Comparison of ENCODE assay signal across 2 cellular contexts in the genomic region with DNA sequence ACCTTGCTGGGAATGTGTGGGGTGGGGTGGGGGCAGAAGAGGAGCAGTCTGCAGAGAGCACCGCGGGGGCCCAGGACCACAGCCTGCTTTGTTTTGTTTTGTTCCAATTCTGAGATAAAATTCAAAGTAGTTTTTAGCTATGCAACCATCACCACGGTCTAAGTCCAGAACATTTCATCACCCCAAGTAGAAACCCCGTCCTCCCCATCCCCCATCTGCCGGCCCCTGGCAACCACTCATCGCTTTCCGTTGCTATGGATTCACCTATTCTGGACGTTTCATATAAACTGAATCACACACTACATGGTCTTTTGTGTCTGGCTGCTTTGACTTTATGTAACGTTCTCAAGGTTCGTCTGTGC.
TF ChIP-seq lines count a peak whose summit lies in the region.

No MANE protein-coding gene starts in this region.

TF ChIP-seq in liver, 16 proteins besides CTCF, POLR2A, EP300 and RAD21:
- TF ChIP-seq HNF4A (conservative IDR thresholded peaks at IDR 0.05) (peak; percentile 45 to 67), REST (IDR thresholded peaks at IDR 0.05) (no peak)

TF ChIP-seq in HepG2, 621 proteins besides CTCF, POLR2A, EP300 and RAD21:
- TF ChIP-seq IKZF1 (IDR thresholded peaks at IDR 0.05) (no peak), MXD4 (CRISPR knock-in tag; IDR thresholded peaks at IDR 0.05) (no peak), TOPORS (CRISPR knock-in tag; IDR thresholded peaks at IDR 0.05) (no peak), WIZ (CRISPR knock-in tag; IDR thresholded peaks at IDR 0.05) (no peak), MTA1 (CRISPR knock-in tag; IDR thresholded peaks at IDR 0.05; ENCODE audit: borderline replicate concordance) (no peak), ZNF646 (CRISPR knock-in tag; IDR thresholded peaks at IDR 0.05) (no peak), ZNF225 (CRISPR knock-in tag; IDR thresholded peaks at IDR 0.05) (no peak), FOXC1 (CRISPR knock-in tag; IDR thresholded peaks at IDR 0.05; ENCODE audit: borderline replicate concordance) (no peak), PHF8 (CRISPR knock-in tag; IDR thresholded peaks at IDR 0.05) (no peak), SMAD9 (CRISPR knock-in tag; IDR thresholded peaks at IDR 0.05) (no peak), HINFP (CRISPR knock-in tag; IDR thresholded peaks at IDR 0.05; ENCODE audit: low read depth) (no peak), TCF12 (IDR thresholded peaks at IDR 0.05) (no peak), TCF12 (CRISPR knock-in tag; IDR thresholded peaks at IDR 0.05) (no peak), CC2D1A (CRISPR knock-in tag; IDR thresholded peaks at IDR 0.05) (no peak), POGK (CRISPR knock-in tag; conservative IDR thresholded peaks at IDR 0.05) (no peak)
- TF ChIP-seq, protein P1, sequence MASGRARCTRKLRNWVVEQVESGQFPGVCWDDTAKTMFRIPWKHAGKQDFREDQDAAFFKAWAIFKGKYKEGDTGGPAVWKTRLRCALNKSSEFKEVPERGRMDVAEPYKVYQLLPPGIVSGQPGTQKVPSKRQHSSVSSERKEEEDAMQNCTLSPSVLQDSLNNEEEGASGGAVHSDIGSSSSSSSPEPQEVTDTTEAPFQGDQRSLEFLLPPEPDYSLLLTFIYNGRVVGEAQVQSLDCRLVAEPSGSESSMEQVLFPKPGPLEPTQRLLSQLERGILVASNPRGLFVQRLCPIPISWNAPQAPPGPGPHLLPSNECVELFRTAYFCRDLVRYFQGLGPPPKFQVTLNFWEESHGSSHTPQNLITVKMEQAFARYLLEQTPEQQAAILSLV (CRISPR knock-in tag; IDR thresholded peaks at IDR 0.05; ENCODE audit: borderline replicate concordance), result no peak
- TF ChIP-seq, protein P2, sequence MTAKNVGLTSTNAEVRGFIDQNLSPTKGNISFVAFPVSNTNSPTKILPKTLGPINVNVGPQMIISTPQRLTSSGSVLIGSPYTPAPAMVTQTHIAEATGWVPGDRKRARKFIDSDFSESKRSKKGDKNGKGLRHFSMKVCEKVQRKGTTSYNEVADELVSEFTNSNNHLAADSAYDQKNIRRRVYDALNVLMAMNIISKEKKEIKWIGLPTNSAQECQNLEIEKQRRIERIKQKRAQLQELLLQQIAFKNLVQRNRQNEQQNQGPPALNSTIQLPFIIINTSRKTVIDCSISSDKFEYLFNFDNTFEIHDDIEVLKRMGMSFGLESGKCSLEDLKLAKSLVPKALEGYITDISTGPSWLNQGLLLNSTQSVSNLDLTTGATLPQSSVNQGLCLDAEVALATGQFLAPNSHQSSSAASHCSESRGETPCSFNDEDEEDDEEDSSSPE (CRISPR knock-in tag; IDR thresholded peaks at IDR 0.05), result no peak
- TF ChIP-seq, protein P3, sequence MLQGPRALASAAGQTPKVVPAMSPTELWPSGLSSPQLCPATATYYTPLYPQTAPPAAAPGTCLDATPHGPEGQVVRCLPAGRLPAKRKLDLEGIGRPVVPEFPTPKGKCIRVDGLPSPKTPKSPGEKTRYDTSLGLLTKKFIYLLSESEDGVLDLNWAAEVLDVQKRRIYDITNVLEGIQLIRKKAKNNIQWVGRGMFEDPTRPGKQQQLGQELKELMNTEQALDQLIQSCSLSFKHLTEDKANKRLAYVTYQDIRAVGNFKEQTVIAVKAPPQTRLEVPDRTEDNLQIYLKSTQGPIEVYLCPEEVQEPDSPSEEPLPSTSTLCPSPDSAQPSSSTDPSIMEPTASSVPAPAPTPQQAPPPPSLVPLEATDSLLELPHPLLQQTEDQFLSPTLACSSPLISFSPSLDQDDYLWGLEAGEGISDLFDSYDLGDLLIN (CRISPR knock-in tag; IDR thresholded peaks at IDR 0.05; ENCODE audit: borderline replicate concordance), result no peak
- TF ChIP-seq, protein P4, sequence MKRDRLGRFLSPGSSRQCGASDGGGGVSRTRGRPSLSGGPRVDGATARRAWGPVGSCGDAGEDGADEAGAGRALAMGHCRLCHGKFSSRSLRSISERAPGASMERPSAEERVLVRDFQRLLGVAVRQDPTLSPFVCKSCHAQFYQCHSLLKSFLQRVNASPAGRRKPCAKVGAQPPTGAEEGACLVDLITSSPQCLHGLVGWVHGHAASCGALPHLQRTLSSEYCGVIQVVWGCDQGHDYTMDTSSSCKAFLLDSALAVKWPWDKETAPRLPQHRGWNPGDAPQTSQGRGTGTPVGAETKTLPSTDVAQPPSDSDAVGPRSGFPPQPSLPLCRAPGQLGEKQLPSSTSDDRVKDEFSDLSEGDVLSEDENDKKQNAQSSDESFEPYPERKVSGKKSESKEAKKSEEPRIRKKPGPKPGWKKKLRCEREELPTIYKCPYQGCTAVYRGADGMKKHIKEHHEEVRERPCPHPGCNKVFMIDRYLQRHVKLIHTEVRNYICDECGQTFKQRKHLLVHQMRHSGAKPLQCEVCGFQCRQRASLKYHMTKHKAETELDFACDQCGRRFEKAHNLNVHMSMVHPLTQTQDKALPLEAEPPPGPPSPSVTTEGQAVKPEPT (CRISPR knock-in tag; IDR thresholded peaks at IDR 0.05; ENCODE audit: low read depth), result no peak
- TF ChIP-seq, protein P5, sequence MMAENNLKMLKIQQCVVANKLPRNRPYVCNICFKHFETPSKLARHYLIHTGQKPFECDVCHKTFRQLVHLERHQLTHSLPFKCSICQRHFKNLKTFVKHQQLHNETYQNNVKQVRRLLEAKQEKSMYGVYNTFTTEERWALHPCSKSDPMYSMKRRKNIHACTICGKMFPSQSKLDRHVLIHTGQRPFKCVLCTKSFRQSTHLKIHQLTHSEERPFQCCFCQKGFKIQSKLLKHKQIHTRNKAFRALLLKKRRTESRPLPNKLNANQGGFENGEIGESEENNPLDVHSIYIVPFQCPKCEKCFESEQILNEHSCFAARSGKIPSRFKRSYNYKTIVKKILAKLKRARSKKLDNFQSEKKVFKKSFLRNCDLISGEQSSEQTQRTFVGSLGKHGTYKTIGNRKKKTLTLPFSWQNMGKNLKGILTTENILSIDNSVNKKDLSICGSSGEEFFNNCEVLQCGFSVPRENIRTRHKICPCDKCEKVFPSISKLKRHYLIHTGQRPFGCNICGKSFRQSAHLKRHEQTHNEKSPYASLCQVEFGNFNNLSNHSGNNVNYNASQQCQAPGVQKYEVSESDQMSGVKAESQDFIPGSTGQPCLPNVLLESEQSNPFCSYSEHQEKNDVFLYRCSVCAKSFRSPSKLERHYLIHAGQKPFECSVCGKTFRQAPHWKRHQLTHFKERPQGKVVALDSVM (CRISPR knock-in tag; IDR thresholded peaks at IDR 0.05), result no peak
- TF ChIP-seq, protein P6, sequence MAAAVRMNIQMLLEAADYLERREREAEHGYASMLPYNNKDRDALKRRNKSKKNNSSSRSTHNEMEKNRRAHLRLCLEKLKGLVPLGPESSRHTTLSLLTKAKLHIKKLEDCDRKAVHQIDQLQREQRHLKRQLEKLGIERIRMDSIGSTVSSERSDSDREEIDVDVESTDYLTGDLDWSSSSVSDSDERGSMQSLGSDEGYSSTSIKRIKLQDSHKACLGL (CRISPR knock-in tag; IDR thresholded peaks at IDR 0.05), result no peak
TF ChIP-seq in HepG2: peak in this region for 0.
